In the genomic region with DNA sequence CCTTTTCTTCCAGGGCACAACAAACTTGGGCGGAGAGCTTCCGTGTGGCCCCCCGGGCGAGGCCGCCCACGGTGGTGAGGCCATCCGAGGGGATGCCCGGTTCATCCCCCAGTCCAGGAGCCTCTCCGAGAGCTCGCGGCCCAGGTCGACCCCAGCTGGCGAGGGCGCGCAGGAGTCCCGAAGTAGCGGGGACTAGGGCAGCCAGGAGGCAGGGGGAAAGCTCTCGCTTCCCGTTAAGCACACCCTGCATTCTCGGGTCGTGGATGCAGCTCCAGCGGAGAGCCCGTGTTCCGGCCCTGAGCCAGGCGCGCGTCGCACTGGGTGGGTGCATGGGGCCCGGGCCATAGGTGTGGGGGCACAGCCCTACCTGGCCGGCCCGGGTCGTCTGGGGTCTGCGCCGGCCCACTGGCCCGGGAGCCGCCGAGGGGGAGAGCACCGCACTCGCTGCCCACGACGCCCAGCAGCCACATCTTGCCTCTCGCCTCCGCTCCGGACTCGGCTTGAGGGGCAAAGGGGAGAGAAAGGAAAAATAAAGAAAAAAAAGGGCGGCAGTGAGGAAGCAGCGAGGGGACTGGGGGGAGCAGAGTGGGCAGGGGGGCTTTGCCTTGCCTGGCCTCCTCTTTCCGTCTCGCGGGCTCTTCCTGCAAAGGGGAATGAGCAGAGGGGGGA, we compare ENCODE assay signal across 1 cellular context.
TF ChIP-seq lines count a peak whose summit lies in the region.

No MANE protein-coding gene starts in this region.

TF ChIP-seq in GM12878, 131 proteins besides CTCF, POLR2A, EP300 and RAD21:
- TF ChIP-seq SUZ12 (IDR thresholded peaks at IDR 0.05; ENCODE audit: unreplicated experiment) (peak; percentile 93), PML (IDR thresholded peaks at IDR 0.05; ENCODE audit: low read length) (no peak)
TF ChIP-seq in GM12878: peak in this region for 1.
